10 cellular contexts compared by ENCODE assay signal in the genomic region with DNA sequence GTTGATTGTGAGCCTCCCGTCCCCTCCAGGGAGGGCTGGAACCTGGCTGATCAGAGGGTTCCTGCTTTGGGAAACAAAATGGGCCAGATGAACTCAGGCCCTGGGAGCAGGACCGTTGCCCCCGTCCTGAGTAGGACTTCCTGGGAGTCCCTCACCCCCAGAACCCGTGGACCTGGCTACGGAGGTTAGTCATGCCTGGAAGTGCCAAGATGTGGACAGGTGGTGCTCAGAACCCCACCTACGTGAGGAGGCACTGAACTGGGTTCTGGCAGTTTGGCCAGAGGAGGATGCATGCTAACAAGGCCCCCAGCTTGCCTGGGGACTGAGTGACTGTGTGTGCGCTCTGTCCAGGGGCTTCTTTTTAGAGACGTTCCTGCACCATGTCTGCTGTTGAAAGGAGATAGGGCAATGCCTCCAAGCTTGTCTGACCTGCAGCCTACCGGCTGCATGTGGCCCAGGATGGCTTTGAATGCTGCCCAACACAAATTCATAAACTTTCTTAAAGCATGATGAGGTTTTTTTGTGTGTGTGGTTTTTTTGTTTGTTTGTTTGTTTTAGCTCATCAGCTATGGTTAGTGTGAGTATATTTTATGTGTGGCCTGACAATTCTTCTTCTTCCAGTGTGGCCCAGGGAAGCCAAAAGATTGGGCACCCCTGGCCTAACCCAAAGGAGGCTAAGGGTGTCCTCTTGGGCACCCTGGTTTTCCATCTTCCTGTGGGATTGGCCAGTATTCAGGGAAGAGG. TPM values are rescaled to one million over a fixed set of nuclear protein-coding genes. Genes with fewer than 3 reads are reported as not detected.
DNase-seq lines count a peak whose midpoint lies in the region; ATAC-seq and TF ChIP-seq lines count a peak whose summit lies in the region.
"Had no signal": no experiment of that assay in that cellular context is flagged by ENCODE, and none has a peak within 500 bp of the region (broad histone marks: within the 10 kb centered on the region; RNA-seq: fewer than 3 reads in every experiment).

No MANE protein-coding gene starts in this region.

- H3K4me1 Mint-ChIP-seq in type B pancreatic cell (ENCODE audit: unreplicated experiment): peaks cover 55% of the 10 kb centered on the region
- peaks cover 24% of the 10 kb centered on the region for H3K4me1 Mint-ChIP-seq in CD14-positive monocyte

- WGBS in body of pancreas, 2 donors: 43 to 66% methylated on average over 3 to 9 of the region's 9 CpGs

- no peak for TF ChIP-seq CTCF in cardiac muscle cell (IDR thresholded peaks at IDR 0.05; ENCODE audit: low read depth, low read length)
- no peak for TF ChIP-seq CTCF in body of pancreas (IDR thresholded peaks at IDR 0.05)
- TF ChIP-seq CTCF in type B pancreatic cell (conservative IDR thresholded peaks at IDR 0.05): no peak
- TF ChIP-seq CTCF in CD14-positive monocyte (IDR thresholded peaks at IDR 0.05): no peak

- H3K9me3 ChIP-seq in cardiac muscle cell (ENCODE audit: low read depth): no peaks in the 10 kb centered on the region
- H3K9me3 ChIP-seq in body of pancreas: no peaks in the 10 kb centered on the region
- H3K9me3 ChIP-seq in mucosa of stomach (ENCODE audit: control insufficient read depth, low read length): no peaks in the 10 kb centered on the region
- H3K9me3 ChIP-seq: suprapubic skin had no signal

- peak overlapping the region; percentile 88 for H3K9ac ChIP-seq in mucosa of stomach (ENCODE audit: low read length)

- intact Hi-C loops in cardiac septum (cut with DNase I): loop anchor here (5.0 kb wide), 1 partner anchor 42 kb away; no protein-coding TSS in a partner anchor
- intact Hi-C loops in body of pancreas (cut with DNase I): no loop called here
- intact Hi-C loops in CD14-positive monocyte (cut with micrococcal nuclease): no loop called here

- no peaks in the 10 kb centered on the region for H3K27me3 Mint-ChIP-seq in type B pancreatic cell
- H3K27me3 Mint-ChIP-seq in CD14-positive monocyte (ENCODE audit: low read depth in 3 of 3): peaks cover 53 to 71% (median 61%) of the 10 kb centered on the region in 3 donors

- no peak for TF ChIP-seq POLR2A in body of pancreas (IDR thresholded peaks at IDR 0.05)

- H3K4me3 Mint-ChIP-seq in type B pancreatic cell (peak overlapping the region; percentile 92), CD14-positive monocyte (peak overlapping the region in 1 of 2 donors; percentile 48)

- H3K4me1 ChIP-seq in cardiac muscle cell (ENCODE audit: low read depth) (peaks cover 39% of the 10 kb centered on the region), body of pancreas (peaks cover 62% of the 10 kb centered on the region), mucosa of stomach (ENCODE audit: control insufficient read depth, insufficient read depth, low read length) (peaks cover 45% of the 10 kb centered on the region)

- ATAC-seq in body of pancreas: no peak

- H3K27ac Mint-ChIP-seq in type B pancreatic cell: peak overlapping the region; percentile 84
- no peak overlapping the region for H3K27ac Mint-ChIP-seq in CD14-positive monocyte

- H3K9me3 Mint-ChIP-seq in type B pancreatic cell: no peaks in the 10 kb centered on the region
- peaks cover 0 to 15% (median 6%) of the 10 kb centered on the region in 7 donors for H3K9me3 Mint-ChIP-seq in CD14-positive monocyte

- H3K4me3 ChIP-seq in cardiac muscle cell: peak overlapping the region; percentile 4
- H3K4me3 ChIP-seq in body of pancreas: no peak overlapping the region
- no peak overlapping the region for H3K4me3 ChIP-seq in mucosa of stomach (ENCODE audit: low read length)
- H3K4me3 ChIP-seq: suprapubic skin had no signal

- H3K36me3 Mint-ChIP-seq in type B pancreatic cell: no peaks in the 10 kb centered on the region
- H3K36me3 Mint-ChIP-seq in CD14-positive monocyte: peaks cover 4 to 5% of the 10 kb centered on the region in 2 donors

- H3K27ac ChIP-seq in cardiac muscle cell: peak overlapping the region; percentile 71
- peak overlapping the region in 3 of 4 donors; percentile 62 to 70 (median 63) for H3K27ac ChIP-seq in body of pancreas
- H3K27ac ChIP-seq: suprapubic skin had no signal

- no peaks in the 10 kb centered on the region for H3K27me3 ChIP-seq in cardiac muscle cell
- no peaks in the 10 kb centered on the region for H3K27me3 ChIP-seq in body of pancreas
- no peaks in the 10 kb centered on the region for H3K27me3 ChIP-seq in mucosa of stomach (ENCODE audit: control insufficient read depth, insufficient read depth, low read length)

- peak in 1 of 2 donors; percentile 34 for DNase-seq in cardiac muscle cell (ENCODE audit: low read depth in 1 of 2, low spot score in 1 of 2)
- no peak for DNase-seq in cardiac septum (ENCODE audit: low spot score)
- DNase-seq in body of pancreas: no peak
- peak; percentile 63 for DNase-seq in type B pancreatic cell (ENCODE audit: extremely low spot score, unreplicated experiment)
- DNase-seq in stimulated activated CD8-positive, alpha-beta memory T cell treated with anti-CD3 and anti-CD28 coated beads, Interleukin-4, amount 100 ng/mL, for 48 hours: no peak
- DNase-seq in activated CD8-positive, alpha-beta memory T cell treated with anti-CD3 and anti-CD28 coated beads, Interleukin-2, amount 50 U/mL, for 48 hours: no peak
- DNase-seq in CD14-positive monocyte (ENCODE audit: low spot score): no peak
- DNase-seq: activated gamma-delta T cell treated with Interleukin-2 at 50 U/mL for 16 hours had no signal

- H3K36me3 ChIP-seq in cardiac muscle cell: no peaks in the 10 kb centered on the region
- H3K36me3 ChIP-seq in body of pancreas (replicated peaks in 1 of 2; ENCODE audit: insufficient read depth in 1 of 2, low read depth in 2 of 2): no peaks in the 10 kb centered on the region
- no peaks in the 10 kb centered on the region for H3K36me3 ChIP-seq in mucosa of stomach (ENCODE audit: control insufficient read depth, insufficient read depth, low read length)
- H3K36me3 ChIP-seq: suprapubic skin had no signal

RNA-seq across cellular contexts. Expression of a gene that starts 1.8 kb away (rescaled TPM):
- total RNA-seq in cardiac muscle cell (105 TPM in 2 replicates), cardiac septum (60.3 TPM), body of pancreas (10 to 100 TPM; 25.2 to 34.9 TPM), type B pancreatic cell (ENCODE audit: low replicate concordance) (49.7 and 57.2 TPM in 2 replicates)
- polyA plus RNA-seq in cardiac muscle cell (25.7 and 31.7 TPM in 2 replicates), CD14-positive monocyte (not detected)
